ENCODE assay signal across 17 cellular contexts in genomic region chr4:21845663-21846062, GRCh38.
DNase-seq lines count a peak whose midpoint lies in the region; TF ChIP-seq lines count a peak whose summit lies in the region.
"Had no signal": no experiment of that assay in that cellular context is flagged by ENCODE, and none has a peak within 500 bp of the region (broad histone marks: within the 10 kb centered on the region; RNA-seq: fewer than 3 reads in every experiment).

No MANE protein-coding gene starts in this region.

- no peaks in the 10 kb centered on the region for H3K4me1 ChIP-seq in fibroblast of lung (ENCODE audit: control insufficient read depth, extremely low read depth, insufficient read depth, low read length)
- H3K4me1 ChIP-seq in hepatocyte (ENCODE audit: insufficient read depth) = no peaks in the 10 kb centered on the region

- no peaks in the 10 kb centered on the region for H3K9me2 ChIP-seq in hepatocyte (replicated peaks; ENCODE audit: insufficient read depth)

- no peak overlapping the region for H3K9ac ChIP-seq in fibroblast of lung (ENCODE audit: insufficient read depth, low read length)

- TF ChIP-seq CTCF in fibroblast of lung (conservative IDR thresholded peaks at IDR 0.05 in 1 of 2, IDR thresholded peaks at IDR 0.05 in 1 of 2; ENCODE audit: low read depth in 1 of 2, low read length in 2 of 2) (no peak), hepatocyte (IDR thresholded peaks at IDR 0.05; ENCODE audit: poor library complexity) (no peak)

- H3K27ac ChIP-seq in fibroblast of lung (ENCODE audit: insufficient read depth, low read length) (no peak overlapping the region), hepatocyte (no peak overlapping the region)
- H3K27ac ChIP-seq: HL-60, SK-N-MC had no signal

- H3K79me2 ChIP-seq in fibroblast of lung (ENCODE audit: control insufficient read depth, insufficient read depth, low read length) = no peaks in the 10 kb centered on the region
- no peaks in the 10 kb centered on the region for H3K79me2 ChIP-seq in hepatocyte

- 73% methylated on average over 4 of the region's 4 CpGs for whole genome bisulfite sequencing in hepatocyte (ENCODE audit: low lambda C conversion rate, missing lambda C conversion rate)

- no peaks in the 10 kb centered on the region for H4K20me1 ChIP-seq in fibroblast of lung (ENCODE audit: control insufficient read depth, extremely low read depth, insufficient read depth, low read length)
- no peaks in the 10 kb centered on the region for H4K20me1 ChIP-seq in hepatocyte (ENCODE audit: insufficient read depth, poor library complexity, severe bottlenecking)

- H3K27me3 ChIP-seq in fibroblast of lung (ENCODE audit: control insufficient read depth, insufficient read depth, low read length) (no peaks in the 10 kb centered on the region), hepatocyte (no peaks in the 10 kb centered on the region)
- H3K27me3 ChIP-seq: MG63 had no signal

- H3K36me3 ChIP-seq in fibroblast of lung (ENCODE audit: control insufficient read depth, insufficient read depth, low read length) (no peaks in the 10 kb centered on the region), hepatocyte (replicated peaks; ENCODE audit: insufficient read depth, low read depth) (no peaks in the 10 kb centered on the region)
- H3K36me3 ChIP-seq: MG63 had no signal

- DNase-seq in EL (peak; percentile 42), M059J (ENCODE audit: low read depth) (peak; percentile 7), fibroblast of lung (ENCODE audit: low read depth in 2 of 2) (peak; percentile 11 to 45), hepatocyte (ENCODE audit: low spot score) (no peak), NCI-H128 (lab: John Stamatoyannopoulos, UW; ENCODE audit: unreplicated experiment) (no peak)
- no peak for DNase-seq in activated CD4-positive, alpha-beta T cell treated with anti-CD3 and anti-CD28 coated beads for 1 hour
- no peak for DNase-seq in central memory CD4-positive, alpha-beta T cell
- DNase-seq: C1 segment of cervical spinal cord, DMS153, KG1, MG63, NCI-H1092 treated with DMSO at 0.1 percent for 48 hours, NCI-H187, NCI-H446 treated with DMSO at 0.1 percent for 48 hours, NCI-H748 treated with DMSO at 0.1 percent for 48 hours had no signal

- H3K4me3 ChIP-seq in fibroblast of lung (replicated peaks in 1 of 4; ENCODE audit: control extremely low read depth in 1 of 4, insufficient read depth in 1 of 4, low read depth in 3 of 4, low read length in 4 of 4) = no peak overlapping the region
- no peak overlapping the region for H3K4me3 ChIP-seq in hepatocyte
- H3K4me3 ChIP-seq: MG63, SK-N-MC had no signal

- no peak overlapping the region for H3K4me2 ChIP-seq in fibroblast of lung (ENCODE audit: extremely low read depth, insufficient read depth, low read length)
- no peak overlapping the region for H3K4me2 ChIP-seq in hepatocyte

- no peak overlapping the region for H2AFZ ChIP-seq in fibroblast of lung (ENCODE audit: low read length)
- H2AFZ ChIP-seq in hepatocyte = no peak overlapping the region

- H3K9me3 ChIP-seq in fibroblast of lung (ENCODE audit: control insufficient read depth, insufficient read depth, low read depth, low read length) = no peaks in the 10 kb centered on the region
- H3K9me3 ChIP-seq in hepatocyte (ENCODE audit: low read depth) = no peaks in the 10 kb centered on the region
- H3K9me3 ChIP-seq: MG63 had no signal

Comparison
In these comparisons a context has a peak if more than half of its experiments do, and no peak if none do; other contexts are left out.
1. DNase-seq: peak in EL (single experiment), M059J (single experiment) and fibroblast of lung (2 of 2); none in hepatocyte (single experiment), NCI-H128 (single experiment), activated CD4-positive, alpha-beta T cell treated with anti-CD3 and anti-CD28 coated beads for 1 hour (single experiment) and central memory CD4-positive, alpha-beta T cell (single experiment).